Comparison of ENCODE assay signal across 1 cellular context in genomic region chr14:59009967-59010366, GRCh38.
TF ChIP-seq lines count a peak whose summit lies in the region.

No MANE protein-coding gene starts in this region.

TF ChIP-seq in HepG2, 621 proteins besides CTCF, POLR2A, EP300 and RAD21 (continued from another document and continues in another):
- TF ChIP-seq ZBTB37 (CRISPR knock-in tag; IDR thresholded peaks at IDR 0.05) (no peak), ARNT2 (CRISPR knock-in tag; IDR thresholded peaks at IDR 0.05; ENCODE audit: low read depth) (no peak), ZNF280B (CRISPR knock-in tag; IDR thresholded peaks at IDR 0.05; ENCODE audit: borderline replicate concordance) (no peak), ZBTB40 (IDR thresholded peaks at IDR 0.05) (no peak), ZBTB40 (CRISPR knock-in tag; IDR thresholded peaks at IDR 0.05) (0 out of 2 replicates have a peak, but pooled peaks have one; percentile 23), KDM5B (CRISPR knock-in tag; IDR thresholded peaks at IDR 0.05; ENCODE audit: borderline replicate concordance) (no peak), ZNF263 (CRISPR knock-in tag; IDR thresholded peaks at IDR 0.05) (no peak), ZNF468 (CRISPR knock-in tag; IDR thresholded peaks at IDR 0.05) (no peak), IRF2 (CRISPR knock-in tag; IDR thresholded peaks at IDR 0.05) (0 out of 2 replicates have a peak, but pooled peaks have one; percentile 35), STAT5B (CRISPR knock-in tag; IDR thresholded peaks at IDR 0.05) (no peak), ZNF18 (CRISPR knock-in tag; IDR thresholded peaks at IDR 0.05; ENCODE audit: insufficient replicate concordance) (no peak), ZNF7 (CRISPR knock-in tag; IDR thresholded peaks at IDR 0.05) (peak; percentile 91), SOX13 (IDR thresholded peaks at IDR 0.05) (no peak), SOX13 (CRISPR knock-in tag; conservative IDR thresholded peaks at IDR 0.05 in 1 of 2, IDR thresholded peaks at IDR 0.05 in 1 of 2) (peak in 1 of 2 experiments; percentile 57; a peak in 2 of 4 replicates), KDM4B (CRISPR knock-in tag; IDR thresholded peaks at IDR 0.05) (no peak), FOXK1 (CRISPR knock-in tag; IDR thresholded peaks at IDR 0.05; ENCODE audit: borderline replicate concordance, low read depth) (peak; percentile 60; the same call in 1 of the 2 replicates), ZNF788 (CRISPR knock-in tag; IDR thresholded peaks at IDR 0.05; ENCODE audit: borderline replicate concordance) (peak; percentile 63; the same call in 1 of the 2 replicates), ARNT (IDR thresholded peaks at IDR 0.05) (no peak), BRCA1 (CRISPR knock-in tag; IDR thresholded peaks at IDR 0.05) (no peak), DRAP1 (CRISPR knock-in tag; IDR thresholded peaks at IDR 0.05) (0 out of 2 replicates have a peak, but pooled peaks have one; percentile 23), DNMT3B (CRISPR knock-in tag; conservative IDR thresholded peaks at IDR 0.05) (no peak), NPAS2 (CRISPR knock-in tag; IDR thresholded peaks at IDR 0.05; ENCODE audit: borderline replicate concordance) (no peak), ZNF503 (CRISPR knock-in tag; IDR thresholded peaks at IDR 0.05) (no peak), ARID2 (CRISPR knock-in tag; IDR thresholded peaks at IDR 0.05; ENCODE audit: borderline replicate concordance) (no peak), HNRNPK (IDR thresholded peaks at IDR 0.05; ENCODE audit: low read depth, low read length, poor library complexity, severe bottlenecking) (no peak), KLF9 (CRISPR knock-in tag; IDR thresholded peaks at IDR 0.05; ENCODE audit: low read depth) (no peak), MYNN (CRISPR knock-in tag; IDR thresholded peaks at IDR 0.05; ENCODE audit: low read depth) (no peak), ATF2 (CRISPR knock-in tag; IDR thresholded peaks at IDR 0.05) (0 out of 2 replicates have a peak, but pooled peaks have one; percentile 42), MEIS2 (CRISPR knock-in tag; IDR thresholded peaks at IDR 0.05) (no peak), GMEB2 (CRISPR knock-in tag; IDR thresholded peaks at IDR 0.05; ENCODE audit: low read depth) (no peak), SKI (IDR thresholded peaks at IDR 0.05; ENCODE audit: partially characterized antibody) (peak; percentile 59), ARHGAP35 (CRISPR knock-in tag; IDR thresholded peaks at IDR 0.05; ENCODE audit: borderline replicate concordance) (no peak), ZNF766 (CRISPR knock-in tag; IDR thresholded peaks at IDR 0.05; ENCODE audit: borderline replicate concordance) (no peak), ZNF431 (CRISPR knock-in tag; IDR thresholded peaks at IDR 0.05; ENCODE audit: borderline replicate concordance, low read depth) (no peak), ZNF235 (CRISPR knock-in tag; IDR thresholded peaks at IDR 0.05; ENCODE audit: borderline replicate concordance) (no peak), CENPT (CRISPR knock-in tag; IDR thresholded peaks at IDR 0.05; ENCODE audit: low read depth) (no peak), ZNF761 (CRISPR knock-in tag; conservative IDR thresholded peaks at IDR 0.05) (no peak), KDM6A (CRISPR knock-in tag; IDR thresholded peaks at IDR 0.05; ENCODE audit: low read depth) (peak; percentile 65), SAP130 (CRISPR knock-in tag; IDR thresholded peaks at IDR 0.05; ENCODE audit: low read depth) (peak; percentile 33; the same call in 1 of the 2 replicates), ZNF713 (CRISPR knock-in tag; IDR thresholded peaks at IDR 0.05) (no peak), SRSF1 (optimal IDR thresholded peaks at IDR 0.05; ENCODE audit: low read depth, low read length) (no peak), PHF5A (CRISPR knock-in tag; IDR thresholded peaks at IDR 0.05; ENCODE audit: low read depth, unreplicated experiment) (no peak), ESRRA (CRISPR knock-in tag; IDR thresholded peaks at IDR 0.05; ENCODE audit: low read depth) (no peak), TGIF2 (CRISPR knock-in tag; IDR thresholded peaks at IDR 0.05) (no peak), FLYWCH1 (CRISPR knock-in tag; IDR thresholded peaks at IDR 0.05) (no peak), REXO4 (CRISPR knock-in tag; IDR thresholded peaks at IDR 0.05; ENCODE audit: borderline replicate concordance) (no peak)
